ENCODE assay signal across 18 cellular contexts in genomic region chr16:4880006-4880580, GRCh38. TPM values are rescaled to one million over a fixed set of nuclear protein-coding genes. Genes with fewer than 3 reads are reported as not detected.
DNase-seq lines count a peak whose midpoint lies in the region; ATAC-seq, FAIRE-seq and TF ChIP-seq lines count a peak whose summit lies in the region.
"Had no signal": no experiment of that assay in that cellular context is flagged by ENCODE, and none has a peak within 500 bp of the region (broad histone marks: within the 10 kb centered on the region; RNA-seq: fewer than 3 reads in every experiment).

No MANE protein-coding gene starts in this region.

- BruUV-seq in K562 (replicated peaks; lab: Mats Ljungman, UMichigan): no TSS peak

- no peak for FAIRE-seq in K562 (lab: Jason Lieb, UNC)
- FAIRE-seq: GM12891, GM18507 had no signal

- intact Hi-C loops in K562 (cut with micrococcal nuclease): loop anchor here (10.0 kb wide), 1 partner anchor 55 kb away; the partner anchor contains the start of gene PPL
- intact Hi-C loops in activated CD4-positive, alpha-beta memory T cell treated with anti-CD3 and anti-CD28 coated beads for 36 hours (cut with micrococcal nuclease): no loop called here

- H3K4me3 Mint-ChIP-seq in activated CD4-positive, alpha-beta memory T cell treated with anti-CD3 and anti-CD28 coated beads for 36 hours: no peak overlapping the region
- H3K4me3 Mint-ChIP-seq: CD4-positive, alpha-beta memory T cell; GM23338; H9 had no signal

- H3K79me2 ChIP-seq in K562 (ENCODE audit: control insufficient read depth, insufficient read depth, low read length): no peaks in the 10 kb centered on the region

- H3K36me3 Mint-ChIP-seq in activated CD4-positive, alpha-beta memory T cell treated with anti-CD3 and anti-CD28 coated beads for 36 hours: peaks cover 47% of the 10 kb centered on the region

- TF ChIP-seq CTCF in K562 (IDR thresholded peaks at IDR 0.05 in 2 of 3, conservative IDR thresholded peaks at IDR 0.05 in 1 of 3; ENCODE audit: insufficient read depth in 2 of 3, low read depth in 1 of 3, low read length in 3 of 3): no peak
- TF ChIP-seq CTCF in right atrium auricular region (IDR thresholded peaks at IDR 0.05): no peak

- H3K14ac ChIP-seq in neuronal stem cell (ENCODE audit: low read length): no peak overlapping the region

- no peak overlapping the region for H4K91ac ChIP-seq in neuronal stem cell (ENCODE audit: low read depth, low read length, poor library complexity)

- no peak overlapping the region for H2BK120ac ChIP-seq in neuronal stem cell (ENCODE audit: low read depth, low read length)

- H3K79me1 ChIP-seq in neuronal stem cell (ENCODE audit: low read depth, low read length): peaks cover 2% of the 10 kb centered on the region

- TF ChIP-seq POLR2A in K562 (conservative IDR thresholded peaks at IDR 0.05): no peak

- ATAC-seq in K562: no peak
- peak; percentile 4 for ATAC-seq in esophagus mucosa
- ATAC-seq: GM23338, HCT116 had no signal

- H3K9me3 ChIP-seq in K562 (replicated peaks; ENCODE audit: control insufficient read depth, insufficient read depth, low read depth, low read length) (peaks cover 7% of the 10 kb centered on the region; the same call in 1 of the 2 replicates), neuronal stem cell (replicated peaks in 1 of 2; ENCODE audit: control insufficient read depth in 2 of 2, insufficient read depth in 1 of 2, low read depth in 1 of 2, low read length in 2 of 2) (no peaks in the 10 kb centered on the region), right atrium auricular region (no peaks in the 10 kb centered on the region)

- H3K27me3 ChIP-seq in K562 (ENCODE audit: control insufficient read depth in 2 of 2, insufficient read depth in 2 of 2, low read length in 2 of 2): no peaks in the 10 kb centered on the region
- H3K27me3 ChIP-seq in neuronal stem cell (ENCODE audit: control insufficient read depth in 3 of 3, insufficient read depth in 3 of 3, low read depth in 1 of 3, low read length in 3 of 3): no peaks in the 10 kb centered on the region
- H3K27me3 ChIP-seq in right atrium auricular region: no peaks in the 10 kb centered on the region

- H3K27me3 Mint-ChIP-seq in activated CD4-positive, alpha-beta memory T cell treated with anti-CD3 and anti-CD28 coated beads for 36 hours: no peaks in the 10 kb centered on the region
- H3K27me3 Mint-ChIP-seq: CD4-positive, alpha-beta memory T cell had no signal

- no peak for TF ChIP-seq RAD21 in K562 (CRISPR knock-in tag; conservative IDR thresholded peaks at IDR 0.05 in 1 of 2, IDR thresholded peaks at IDR 0.05 in 1 of 2)

- H3K4me3 ChIP-seq in K562 (no peak overlapping the region), neuronal stem cell (ENCODE audit: low read length in 2 of 2) (no peak overlapping the region), right atrium auricular region (no peak overlapping the region)
- H3K4me3 ChIP-seq: GM23338 had no signal

- 92% methylated on average over 15 of the region's 17 CpGs for WGBS in K562 (ENCODE audit: insufficient coverage, low coverage, missing lambda C conversion rate)
- WGBS in neuronal stem cell (ENCODE audit: extremely low coverage in 2 of 2, insufficient read length in 2 of 2, insufficient replicate concordance in 1 of 2), 2 donors: no CpG with 5 or more reads among the region's 17 CpGs

- no peak for DNase-seq in K562 (ENCODE audit: extremely low read depth in 1 of 4, low spot score in 3 of 4)
- DNase-seq in neuronal stem cell (ENCODE audit: low spot score): no peak
- no peak for DNase-seq in activated CD4-positive, alpha-beta memory T cell treated with anti-CD3 and anti-CD28 coated beads for 36 hours
- no peak for DNase-seq in stimulated activated CD4-positive, alpha-beta T cell treated with anti-CD3 and anti-CD28 coated beads, Interleukin-2, amount 100 ng/mL, for 24 hours
- no peak for DNase-seq in right atrium auricular region (ENCODE audit: low spot score)
- DNase-seq: C1 segment of cervical spinal cord; Calu3; CD4-positive, alpha-beta memory T cell; COR-L47; DMS53; DMS79 treated with DMSO at 0.1 percent for 48 hours; GF-D8; H9 had no signal

- no peak overlapping the region for H3K4ac ChIP-seq in neuronal stem cell (ENCODE audit: low read length)

- H3K9ac ChIP-seq in K562 (ENCODE audit: insufficient read depth in 1 of 2, low read depth in 2 of 2, low read length in 2 of 2) (no peak overlapping the region), neuronal stem cell (ENCODE audit: low read depth, low read length, poor library complexity) (no peak overlapping the region)

- peak overlapping the region; percentile 60 for H3K23ac ChIP-seq in neuronal stem cell (ENCODE audit: low read depth, low read length, poor library complexity)

- no peaks in the 10 kb centered on the region for H3K9me3 Mint-ChIP-seq in activated CD4-positive, alpha-beta memory T cell treated with anti-CD3 and anti-CD28 coated beads for 36 hours
- H3K9me3 Mint-ChIP-seq: GM23338, H9 had no signal

- in situ Hi-C loops in K562 (cut with MboI): no loop called here

- H3K4me1 ChIP-seq in K562 (replicated peaks in 1 of 2; ENCODE audit: control insufficient read depth in 2 of 2, insufficient read depth in 2 of 2, low read length in 2 of 2) (peaks cover 8 to 25% of the 10 kb centered on the region in 2 experiments; a peak in 3 of 5 replicates), neuronal stem cell (ENCODE audit: control insufficient read depth in 2 of 2, insufficient read depth in 1 of 2, low read depth in 1 of 2, low read length in 2 of 2) (no peaks in the 10 kb centered on the region), right atrium auricular region (peaks cover 0 to 17% of the 10 kb centered on the region in 2 donors)

- no peak overlapping the region for H2BK5ac ChIP-seq in neuronal stem cell (ENCODE audit: low read length)

- no peaks in the 10 kb centered on the region for H3K9me1 ChIP-seq in K562 (ENCODE audit: control insufficient read depth, insufficient read depth, low read length)

- no peaks in the 10 kb centered on the region for H4K20me1 ChIP-seq in K562 (replicated peaks; ENCODE audit: control insufficient read depth, insufficient read depth, low read length)

- H3K18ac ChIP-seq in neuronal stem cell (ENCODE audit: low read length): no peak overlapping the region

- H3K4me2 ChIP-seq in K562 (ENCODE audit: insufficient read depth, low read length) (no peak overlapping the region), neuronal stem cell (ENCODE audit: insufficient read depth, low read length, poor library complexity, severe bottlenecking) (no peak overlapping the region)
- H3K4me2 ChIP-seq: GM23338 had no signal

- H4K8ac ChIP-seq in neuronal stem cell (ENCODE audit: low read depth, low read length): no peak overlapping the region

- no peaks in the 10 kb centered on the region for H3K4me1 Mint-ChIP-seq in activated CD4-positive, alpha-beta memory T cell treated with anti-CD3 and anti-CD28 coated beads for 36 hours (ENCODE audit: low read depth)
- H3K4me1 Mint-ChIP-seq: CD4-positive, alpha-beta memory T cell; GM23338; H9 had no signal

- H2AFZ ChIP-seq in K562 (ENCODE audit: low read depth, low read length) (no peak overlapping the region), neuronal stem cell (ENCODE audit: low read length) (no peak overlapping the region)
- H2AFZ ChIP-seq: GM23338 had no signal

- H3K36me3 ChIP-seq in K562 (ENCODE audit: control insufficient read depth, insufficient read depth, low read length) (peaks cover 93% of the 10 kb centered on the region), neuronal stem cell (replicated peaks in 1 of 2; ENCODE audit: control insufficient read depth in 2 of 2, insufficient read depth in 2 of 2, low read length in 2 of 2) (peaks cover 72 to 98% of the 10 kb centered on the region in 2 donors), right atrium auricular region (peaks cover 84% of the 10 kb centered on the region)

- H2BK15ac ChIP-seq in neuronal stem cell (ENCODE audit: low read length): no peak overlapping the region

- CTCF ChIA-PET in K562 (lab: Yijun Ruan, JAX; ENCODE audit: low intra/inter-chr PET ratio): no interaction called here
- CTCF ChIA-PET in activated CD4-positive, alpha-beta memory T cell treated with anti-CD3 and anti-CD28 coated beads for 36 hours (lab: Charles Lee): no interaction called here

- no peak overlapping the region for H3K27ac Mint-ChIP-seq in activated CD4-positive, alpha-beta memory T cell treated with anti-CD3 and anti-CD28 coated beads for 36 hours
- H3K27ac Mint-ChIP-seq: GM23338 had no signal

- H2BK12ac ChIP-seq in neuronal stem cell (ENCODE audit: low read length): no peak overlapping the region

- POLR2A ChIA-PET in K562 (lab: Yijun Ruan, JAX): interaction anchor here (1.1 to 1.5 kb wide), 2 partner anchors 10 to 12 kb away, joined by 3 to 4 read pairs; no protein-coding TSS in a partner anchor
- POLR2A ChIA-PET in activated CD4-positive, alpha-beta memory T cell treated with anti-CD3 and anti-CD28 coated beads for 36 hours (lab: Charles Lee): no interaction called here

- H2AK5ac ChIP-seq in neuronal stem cell (ENCODE audit: low read depth, low read length): no peak overlapping the region

- no peak overlapping the region for H3K27ac ChIP-seq in K562 (ENCODE audit: extremely low read depth, low read depth, low read length)
- no peak overlapping the region for H3K27ac ChIP-seq in neuronal stem cell (replicated peaks; ENCODE audit: low read length)
- H3K27ac ChIP-seq in right atrium auricular region: no peak overlapping the region

- TF ChIP-seq EP300 in K562 (IDR thresholded peaks at IDR 0.05; ENCODE audit: low read length): no peak

RNA-seq across cellular contexts. Expression of gene UBN1, which starts 32.8 kb away (rescaled TPM):
- 79.4 and 106 TPM in 2 replicates for total RNA-seq in K562 (2011; cell fraction: chromatin; rRNA removed; ENCODE audit: low replicate concordance)
- total RNA-seq in K562 (2011; cell fraction: nucleolus; rRNA removed): 59.1 and 60.7 TPM in 2 replicates
- 65.0 TPM in 2 replicates for total RNA-seq in K562 (2011; cell fraction: nucleoplasm; rRNA removed)
- total RNA-seq in K562 (2014; rRNA removed) (20.6 and 20.8 TPM in 2 replicates), K562 (2014; rRNA removed; fragmentation: Illumina TruSeq; extraction: Trizol) (19.8 and 23.9 TPM in 2 replicates), K562 (2015; rRNA removed; fragmentation: Illumina TruSeq; extraction: Trizol) (24.4 and 25.0 TPM in 2 replicates), K562 (2021) (40.9 and 45.7 TPM in 2 replicates), esophagus mucosa (12.0 TPM), right atrium auricular region (10 to 100 TPM; 26.1 to 29.7 TPM)
- polyA plus RNA-seq in K562 (2011; rRNA removed) (14.9 and 15.4 TPM in 2 replicates), K562 (2014; fragmentation: Illumina TruSeq; extraction: Trizol) (31.2 and 34.2 TPM in 2 replicates), K562 (2014; fragmentation: Nextera tagmentation; extraction: Ambion mirVana) (1 to 10 TPM; 1.5 to 2.4 TPM), K562 (2014; rRNA removed) (21.1 and 25.5 TPM in 2 replicates)
- 14.7 and 17.3 TPM in 2 replicates for polyA plus RNA-seq in K562 (2011; cell fraction: cytosol; rRNA removed)
- polyA plus RNA-seq in K562 (2011; cell fraction: nucleus; rRNA removed): 42.6 and 53.3 TPM in 2 replicates
- polyA plus RNA-seq in K562 (2012): 29.7 and 30.3 TPM in 2 replicates
- polyA minus RNA-seq in K562 (2011; rRNA and poly(A)+ RNA removed): 17.7 and 25.8 TPM in 2 replicates
- 16.8 and 27.0 TPM in 2 replicates for polyA minus RNA-seq in K562 (2011; cell fraction: cytosol; rRNA and poly(A)+ RNA removed)
- 21.5 and 21.8 TPM in 2 replicates for polyA minus RNA-seq in K562 (2011; cell fraction: nucleus; rRNA and poly(A)+ RNA removed)
- polyA plus RNA-seq in neuronal stem cell (2013, experiment 1 of 2): 23.1 TPM
- 23.3 TPM for polyA plus RNA-seq in neuronal stem cell (2013, experiment 2 of 2)
- total RNA-seq in activated CD4-positive, alpha-beta memory T cell treated with anti-CD3 and anti-CD28 coated beads for 36 hours: 10 to 100 TPM; 24.4 TPM

RNA-seq across cellular contexts. Expression of gene GLYR1, which starts 33.0 kb away (rescaled TPM):
- 172 and 226 TPM in 2 replicates for total RNA-seq in K562 (2011; cell fraction: chromatin; rRNA removed; ENCODE audit: low replicate concordance)
- 74.0 and 74.7 TPM in 2 replicates for total RNA-seq in K562 (2011; cell fraction: nucleolus; rRNA removed)
- 112 and 153 TPM in 2 replicates for total RNA-seq in K562 (2011; cell fraction: nucleoplasm; rRNA removed)
- total RNA-seq in K562 (2014; rRNA removed) (36.5 and 41.6 TPM in 2 replicates), K562 (2014; rRNA removed; fragmentation: Illumina TruSeq; extraction: Trizol) (59.6 and 76.9 TPM in 2 replicates), K562 (2015; rRNA removed; fragmentation: Illumina TruSeq; extraction: Trizol) (70.9 and 72.4 TPM in 2 replicates), K562 (2021) (92.7 and 97.6 TPM in 2 replicates), esophagus mucosa (49.9 TPM), right atrium auricular region (10 to 100 TPM; 37.4 to 39.4 TPM)
- polyA plus RNA-seq in K562 (2011; rRNA removed) (60.2 and 63.0 TPM in 2 replicates), K562 (2014; fragmentation: Illumina TruSeq; extraction: Trizol) (96.4 and 99.2 TPM in 2 replicates), K562 (2014; fragmentation: Nextera tagmentation; extraction: Ambion mirVana) (1 to 10 TPM; 6.7 to 8.3 TPM), K562 (2014; rRNA removed) (83.1 and 89.8 TPM in 2 replicates)
- polyA plus RNA-seq in K562 (2011; cell fraction: cytosol; rRNA removed): 49.4 and 62.8 TPM in 2 replicates
- 66.8 and 89.3 TPM in 2 replicates for polyA plus RNA-seq in K562 (2011; cell fraction: nucleus; rRNA removed)
- polyA plus RNA-seq in K562 (2012): 65.5 and 88.3 TPM in 2 replicates
- 78.7 and 80.6 TPM in 2 replicates for polyA minus RNA-seq in K562 (2011; rRNA and poly(A)+ RNA removed)
- 28.9 and 29.7 TPM in 2 replicates for polyA minus RNA-seq in K562 (2011; cell fraction: cytosol; rRNA and poly(A)+ RNA removed)
- 31.8 and 43.2 TPM in 2 replicates for polyA minus RNA-seq in K562 (2011; cell fraction: nucleus; rRNA and poly(A)+ RNA removed)
- polyA plus RNA-seq in neuronal stem cell (2013, experiment 1 of 2): 45.6 TPM
- 46.1 TPM for polyA plus RNA-seq in neuronal stem cell (2013, experiment 2 of 2)
- 10 to 100 TPM; 71.6 to 73.3 TPM for total RNA-seq in activated CD4-positive, alpha-beta memory T cell treated with anti-CD3 and anti-CD28 coated beads for 36 hours

RNA-seq across cellular contexts. Expression of gene PPL, which starts 56.9 kb away (rescaled TPM):
- total RNA-seq in K562 (2011; cell fraction: chromatin; rRNA removed; ENCODE audit: low replicate concordance): 0.07 and 0.19 TPM in 2 replicates
- 0.17 and 0.53 TPM in 2 replicates for total RNA-seq in K562 (2011; cell fraction: nucleolus; rRNA removed)
- 0.44 TPM in 1 of 2 replicates, not detected in the other for total RNA-seq in K562 (2011; cell fraction: nucleoplasm; rRNA removed)
- total RNA-seq in K562 (2014; rRNA removed): 0.09 and 0.16 TPM in 2 replicates
- total RNA-seq in K562 (2014; rRNA removed; fragmentation: Illumina TruSeq; extraction: Trizol): 0.03 TPM in 1 of 2 replicates, not detected in the other
- total RNA-seq in K562 (2015; rRNA removed; fragmentation: Illumina TruSeq; extraction: Trizol): 0.04 TPM in 1 of 2 replicates, not detected in the other
- total RNA-seq in K562 (2021): 0.07 and 0.13 TPM in 2 replicates
- polyA plus RNA-seq in K562 (2011; rRNA removed): 0.05 and 0.07 TPM in 2 replicates
- polyA plus RNA-seq in K562 (2011; cell fraction: cytosol; rRNA removed): 0.04 TPM in 2 replicates
- polyA plus RNA-seq in K562 (2011; cell fraction: nucleus; rRNA removed): 0.11 and 0.33 TPM in 2 replicates
- polyA plus RNA-seq in K562 (2012): 0.13 and 0.22 TPM in 2 replicates
- 0.03 and 0.10 TPM in 2 replicates for polyA plus RNA-seq in K562 (2014; fragmentation: Illumina TruSeq; extraction: Trizol)
- polyA plus RNA-seq in K562 (2014; fragmentation: Nextera tagmentation; extraction: Ambion mirVana): under 1 TPM in 1 of 2 experiments, not detected in 1; 0.15 TPM
- polyA plus RNA-seq in K562 (2014; rRNA removed): 0.01 and 0.03 TPM in 2 replicates
- 0.11 and 0.39 TPM in 2 replicates for polyA minus RNA-seq in K562 (2011; rRNA and poly(A)+ RNA removed)
- 0.19 and 0.27 TPM in 2 replicates for polyA minus RNA-seq in K562 (2011; cell fraction: cytosol; rRNA and poly(A)+ RNA removed)
- 0.11 and 0.13 TPM in 2 replicates for polyA minus RNA-seq in K562 (2011; cell fraction: nucleus; rRNA and poly(A)+ RNA removed)
- 705 TPM for total RNA-seq in esophagus mucosa
- polyA plus RNA-seq in neuronal stem cell (2013, experiment 1 of 2): 0.82 TPM
- 0.98 TPM for polyA plus RNA-seq in neuronal stem cell (2013, experiment 2 of 2)
- under 1 TPM in 1 of 2 experiments, not detected in 1; 0.05 TPM for total RNA-seq in activated CD4-positive, alpha-beta memory T cell treated with anti-CD3 and anti-CD28 coated beads for 36 hours
- total RNA-seq in right atrium auricular region: 10 to 100 TPM in 1 of 2 donors, 1 to 10 TPM in 1; 7.5 to 17.1 TPM
- total RNA-seq: CD4-positive, alpha-beta memory T cell had no signal

Comparison
In these comparisons a context has a peak if more than half of its experiments do, and no peak if none do; other contexts are left out.
1. RNA of gene PPL, which starts 56.9 kb away (total RNA-seq): 705 TPM in esophagus mucosa (single experiment); 7.5 to 17.1 TPM in right atrium auricular region, 0.03 to 0.53 TPM in K562 and 0.05 TPM in activated CD4-positive, alpha-beta memory T cell treated with anti-CD3 and anti-CD28 coated beads for 36 hours; every median in the first group is over 10 times any median in the second.